1 cellular context compared by ENCODE assay signal in genomic region chr5:14665110-14665822, GRCh38.
TF ChIP-seq lines count a peak whose summit lies in the region.

No MANE protein-coding gene starts in this region.

TF ChIP-seq in GM12878, 131 proteins besides CTCF, POLR2A, EP300 and RAD21 (continued from another document and continues in another):
- TF ChIP-seq SPI1 (IDR thresholded peaks at IDR 0.05; ENCODE audit: borderline replicate concordance, insufficient read depth, low read depth, low read length) (peak; percentile 66; the same call in 1 of the 2 replicates), PAX5 (IDR thresholded peaks at IDR 0.05; ENCODE audit: borderline replicate concordance, low read depth, low read length) (no peak), SMC3 (IDR thresholded peaks at IDR 0.05; ENCODE audit: borderline replicate concordance, low read length) (no peak), BCL3 (IDR thresholded peaks at IDR 0.05; ENCODE audit: borderline replicate concordance, insufficient read depth, low read depth, low read length, poor library complexity, severe bottlenecking) (no peak), IKZF1 (conservative IDR thresholded peaks at IDR 0.05) (no peak), FOS (IDR thresholded peaks at IDR 0.05; ENCODE audit: borderline replicate concordance, extremely low read depth, insufficient read length) (no peak), KDM1A (IDR thresholded peaks at IDR 0.05; ENCODE audit: borderline replicate concordance) (no peak), NR2C2 (IDR thresholded peaks at IDR 0.05; ENCODE audit: borderline replicate concordance, control insufficient read depth, insufficient read length, low read depth) (no peak), IRF3 (IDR thresholded peaks at IDR 0.05) (no peak), MEF2A (IDR thresholded peaks at IDR 0.05; ENCODE audit: insufficient read depth, low read depth, low read length) (no peak), HSF1 (IDR thresholded peaks at IDR 0.05; ENCODE audit: low read depth, low read length) (no peak), JUND (IDR thresholded peaks at IDR 0.05; ENCODE audit: low read depth, low read length) (no peak), YBX1 (IDR thresholded peaks at IDR 0.05) (no peak), MYC (IDR thresholded peaks at IDR 0.05; ENCODE audit: insufficient read depth, insufficient read length, insufficient replicate concordance, low read length, severe bottlenecking) (no peak), BHLHE40 (IDR thresholded peaks at IDR 0.05; ENCODE audit: borderline replicate concordance in 1 of 2, low read depth in 2 of 2, low read length in 1 of 2) (0 out of 4 replicates have a peak, but pooled peaks of 1 of the 2 experiments have one; percentile 4), ZZZ3 (IDR thresholded peaks at IDR 0.05; ENCODE audit: control insufficient read depth, insufficient read length, low read depth) (no peak), ATF2 (IDR thresholded peaks at IDR 0.05; ENCODE audit: low read length) (0 out of 2 replicates have a peak, but pooled peaks have one; percentile 47), CBFB (IDR thresholded peaks at IDR 0.05; ENCODE audit: low read depth) (no peak), MXI1 (IDR thresholded peaks at IDR 0.05; ENCODE audit: low read depth, low read length) (0 out of 2 replicates have a peak, but pooled peaks have one; percentile 23), RELA (IDR thresholded peaks at IDR 0.05; ENCODE audit: borderline replicate concordance, partially characterized antibody) (no peak), FOXK2 (IDR thresholded peaks at IDR 0.05) (no peak), USF1 (IDR thresholded peaks at IDR 0.05; ENCODE audit: borderline replicate concordance, extremely low read length, insufficient read depth, low read depth, low read length) (no peak), NFYA (IDR thresholded peaks at IDR 0.05; ENCODE audit: borderline replicate concordance, low read depth, low read length) (no peak), PML (IDR thresholded peaks at IDR 0.05; ENCODE audit: low read length) (peak; percentile 32; the same call in 1 of the 2 replicates), TCF7 (IDR thresholded peaks at IDR 0.05; ENCODE audit: borderline replicate concordance) (no peak), CREB1 (IDR thresholded peaks at IDR 0.05; ENCODE audit: low read depth) (peak; percentile 4; the same call in 1 of the 2 replicates), SP1 (IDR thresholded peaks at IDR 0.05; ENCODE audit: low read depth, low read length) (no peak), POLR2AphosphoS5 (IDR thresholded peaks at IDR 0.05; ENCODE audit: low read length) (no peak), RBBP5 (conservative IDR thresholded peaks at IDR 0.05) (no peak), LARP7 (IDR thresholded peaks at IDR 0.05) (no peak), POLR2AphosphoS2 (IDR thresholded peaks at IDR 0.05; ENCODE audit: low read depth, low read length) (no peak), SMAD5 (IDR thresholded peaks at IDR 0.05; ENCODE audit: low read depth) (no peak), ETV6 (conservative IDR thresholded peaks at IDR 0.05 in 1 of 2, IDR thresholded peaks at IDR 0.05 in 1 of 2; ENCODE audit: borderline replicate concordance in 1 of 2, low read depth in 1 of 2) (no peak)
- TF ChIP-seq, protein P1, sequence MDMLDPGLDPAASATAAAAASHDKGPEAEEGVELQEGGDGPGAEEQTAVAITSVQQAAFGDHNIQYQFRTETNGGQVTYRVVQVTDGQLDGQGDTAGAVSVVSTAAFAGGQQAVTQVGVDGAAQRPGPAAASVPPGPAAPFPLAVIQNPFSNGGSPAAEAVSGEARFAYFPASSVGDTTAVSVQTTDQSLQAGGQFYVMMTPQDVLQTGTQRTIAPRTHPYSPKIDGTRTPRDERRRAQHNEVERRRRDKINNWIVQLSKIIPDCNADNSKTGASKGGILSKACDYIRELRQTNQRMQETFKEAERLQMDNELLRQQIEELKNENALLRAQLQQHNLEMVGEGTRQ (IDR thresholded peaks at IDR 0.05; ENCODE audit: borderline replicate concordance, low read depth, low read length): no peak
- TF ChIP-seq, protein P2, sequence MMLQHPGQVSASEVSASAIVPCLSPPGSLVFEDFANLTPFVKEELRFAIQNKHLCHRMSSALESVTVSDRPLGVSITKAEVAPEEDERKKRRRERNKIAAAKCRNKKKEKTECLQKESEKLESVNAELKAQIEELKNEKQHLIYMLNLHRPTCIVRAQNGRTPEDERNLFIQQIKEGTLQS (IDR thresholded peaks at IDR 0.05; ENCODE audit: borderline replicate concordance, extremely low read depth, low read depth, low read length): no peak
- TF ChIP-seq, protein P3, sequence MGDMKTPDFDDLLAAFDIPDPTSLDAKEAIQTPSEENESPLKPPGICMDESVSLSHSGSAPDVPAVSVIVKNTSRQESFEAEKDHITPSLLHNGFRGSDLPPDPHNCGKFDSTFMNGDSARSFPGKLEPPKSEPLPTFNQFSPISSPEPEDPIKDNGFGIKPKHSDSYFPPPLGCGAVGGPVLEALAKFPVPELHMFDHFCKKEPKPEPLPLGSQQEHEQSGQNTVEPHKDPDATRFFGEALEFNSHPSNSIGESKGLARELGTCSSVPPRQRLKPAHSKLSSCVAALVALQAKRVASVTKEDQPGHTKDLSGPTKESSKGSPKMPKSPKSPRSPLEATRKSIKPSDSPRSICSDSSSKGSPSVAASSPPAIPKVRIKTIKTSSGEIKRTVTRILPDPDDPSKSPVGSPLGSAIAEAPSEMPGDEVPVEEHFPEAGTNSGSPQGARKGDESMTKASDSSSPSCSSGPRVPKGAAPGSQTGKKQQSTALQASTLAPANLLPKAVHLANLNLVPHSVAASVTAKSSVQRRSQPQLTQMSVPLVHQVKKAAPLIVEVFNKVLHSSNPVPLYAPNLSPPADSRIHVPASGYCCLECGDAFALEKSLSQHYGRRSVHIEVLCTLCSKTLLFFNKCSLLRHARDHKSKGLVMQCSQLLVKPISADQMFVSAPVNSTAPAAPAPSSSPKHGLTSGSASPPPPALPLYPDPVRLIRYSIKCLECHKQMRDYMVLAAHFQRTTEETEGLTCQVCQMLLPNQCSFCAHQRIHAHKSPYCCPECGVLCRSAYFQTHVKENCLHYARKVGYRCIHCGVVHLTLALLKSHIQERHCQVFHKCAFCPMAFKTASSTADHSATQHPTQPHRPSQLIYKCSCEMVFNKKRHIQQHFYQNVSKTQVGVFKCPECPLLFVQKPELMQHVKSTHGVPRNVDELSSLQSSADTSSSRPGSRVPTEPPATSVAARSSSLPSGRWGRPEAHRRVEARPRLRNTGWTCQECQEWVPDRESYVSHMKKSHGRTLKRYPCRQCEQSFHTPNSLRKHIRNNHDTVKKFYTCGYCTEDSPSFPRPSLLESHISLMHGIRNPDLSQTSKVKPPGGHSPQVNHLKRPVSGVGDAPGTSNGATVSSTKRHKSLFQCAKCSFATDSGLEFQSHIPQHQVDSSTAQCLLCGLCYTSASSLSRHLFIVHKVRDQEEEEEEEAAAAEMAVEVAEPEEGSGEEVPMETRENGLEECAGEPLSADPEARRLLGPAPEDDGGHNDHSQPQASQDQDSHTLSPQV (IDR thresholded peaks at IDR 0.05): no peak
- TF ChIP-seq, protein P4, sequence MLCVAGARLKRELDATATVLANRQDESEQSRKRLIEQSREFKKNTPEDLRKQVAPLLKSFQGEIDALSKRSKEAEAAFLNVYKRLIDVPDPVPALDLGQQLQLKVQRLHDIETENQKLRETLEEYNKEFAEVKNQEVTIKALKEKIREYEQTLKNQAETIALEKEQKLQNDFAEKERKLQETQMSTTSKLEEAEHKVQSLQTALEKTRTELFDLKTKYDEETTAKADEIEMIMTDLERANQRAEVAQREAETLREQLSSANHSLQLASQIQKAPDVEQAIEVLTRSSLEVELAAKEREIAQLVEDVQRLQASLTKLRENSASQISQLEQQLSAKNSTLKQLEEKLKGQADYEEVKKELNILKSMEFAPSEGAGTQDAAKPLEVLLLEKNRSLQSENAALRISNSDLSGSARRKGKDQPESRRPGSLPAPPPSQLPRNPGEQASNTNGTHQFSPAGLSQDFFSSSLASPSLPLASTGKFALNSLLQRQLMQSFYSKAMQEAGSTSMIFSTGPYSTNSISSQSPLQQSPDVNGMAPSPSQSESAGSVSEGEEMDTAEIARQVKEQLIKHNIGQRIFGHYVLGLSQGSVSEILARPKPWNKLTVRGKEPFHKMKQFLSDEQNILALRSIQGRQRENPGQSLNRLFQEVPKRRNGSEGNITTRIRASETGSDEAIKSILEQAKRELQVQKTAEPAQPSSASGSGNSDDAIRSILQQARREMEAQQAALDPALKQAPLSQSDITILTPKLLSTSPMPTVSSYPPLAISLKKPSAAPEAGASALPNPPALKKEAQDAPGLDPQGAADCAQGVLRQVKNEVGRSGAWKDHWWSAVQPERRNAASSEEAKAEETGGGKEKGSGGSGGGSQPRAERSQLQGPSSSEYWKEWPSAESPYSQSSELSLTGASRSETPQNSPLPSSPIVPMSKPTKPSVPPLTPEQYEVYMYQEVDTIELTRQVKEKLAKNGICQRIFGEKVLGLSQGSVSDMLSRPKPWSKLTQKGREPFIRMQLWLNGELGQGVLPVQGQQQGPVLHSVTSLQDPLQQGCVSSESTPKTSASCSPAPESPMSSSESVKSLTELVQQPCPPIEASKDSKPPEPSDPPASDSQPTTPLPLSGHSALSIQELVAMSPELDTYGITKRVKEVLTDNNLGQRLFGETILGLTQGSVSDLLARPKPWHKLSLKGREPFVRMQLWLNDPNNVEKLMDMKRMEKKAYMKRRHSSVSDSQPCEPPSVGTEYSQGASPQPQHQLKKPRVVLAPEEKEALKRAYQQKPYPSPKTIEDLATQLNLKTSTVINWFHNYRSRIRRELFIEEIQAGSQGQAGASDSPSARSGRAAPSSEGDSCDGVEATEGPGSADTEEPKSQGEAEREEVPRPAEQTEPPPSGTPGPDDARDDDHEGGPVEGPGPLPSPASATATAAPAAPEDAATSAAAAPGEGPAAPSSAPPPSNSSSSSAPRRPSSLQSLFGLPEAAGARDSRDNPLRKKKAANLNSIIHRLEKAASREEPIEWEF (IDR thresholded peaks at IDR 0.05; ENCODE audit: insufficient replicate concordance, low read depth, low read length): no peak
- TF ChIP-seq, protein P5, sequence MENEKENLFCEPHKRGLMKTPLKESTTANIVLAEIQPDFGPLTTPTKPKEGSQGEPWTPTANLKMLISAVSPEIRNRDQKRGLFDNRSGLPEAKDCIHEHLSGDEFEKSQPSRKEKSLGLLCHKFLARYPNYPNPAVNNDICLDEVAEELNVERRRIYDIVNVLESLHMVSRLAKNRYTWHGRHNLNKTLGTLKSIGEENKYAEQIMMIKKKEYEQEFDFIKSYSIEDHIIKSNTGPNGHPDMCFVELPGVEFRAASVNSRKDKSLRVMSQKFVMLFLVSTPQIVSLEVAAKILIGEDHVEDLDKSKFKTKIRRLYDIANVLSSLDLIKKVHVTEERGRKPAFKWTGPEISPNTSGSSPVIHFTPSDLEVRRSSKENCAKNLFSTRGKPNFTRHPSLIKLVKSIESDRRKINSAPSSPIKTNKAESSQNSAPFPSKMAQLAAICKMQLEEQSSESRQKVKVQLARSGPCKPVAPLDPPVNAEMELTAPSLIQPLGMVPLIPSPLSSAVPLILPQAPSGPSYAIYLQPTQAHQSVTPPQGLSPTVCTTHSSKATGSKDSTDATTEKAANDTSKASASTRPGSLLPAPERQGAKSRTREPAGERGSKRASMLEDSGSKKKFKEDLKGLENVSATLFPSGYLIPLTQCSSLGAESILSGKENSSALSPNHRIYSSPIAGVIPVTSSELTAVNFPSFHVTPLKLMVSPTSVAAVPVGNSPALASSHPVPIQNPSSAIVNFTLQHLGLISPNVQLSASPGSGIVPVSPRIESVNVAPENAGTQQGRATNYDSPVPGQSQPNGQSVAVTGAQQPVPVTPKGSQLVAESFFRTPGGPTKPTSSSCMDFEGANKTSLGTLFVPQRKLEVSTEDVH (IDR thresholded peaks at IDR 0.05; ENCODE audit: low read depth, partially characterized antibody): no peak
